In the genomic region with DNA sequence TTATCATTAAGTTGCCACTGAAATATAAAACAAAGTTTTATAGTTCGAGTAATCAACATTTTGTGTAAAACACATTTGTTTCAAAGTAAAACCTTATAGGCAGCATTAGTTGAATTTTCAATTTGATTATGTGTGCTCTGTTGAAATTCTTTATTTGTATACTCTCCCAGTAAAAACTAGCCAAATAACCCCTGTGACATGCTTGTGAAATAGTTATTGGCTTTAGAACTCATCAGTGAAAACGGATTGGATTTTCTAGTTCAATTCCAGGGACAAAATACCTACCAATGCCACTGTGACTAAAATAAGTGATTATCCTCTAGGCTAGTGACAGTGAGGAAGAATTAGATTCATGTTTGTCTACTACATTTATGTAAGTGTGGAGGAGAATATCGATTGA, we compare ENCODE assay signal across 1 cellular context.
TF ChIP-seq lines count a peak whose summit lies in the region.

No MANE protein-coding gene starts in this region.

TF ChIP-seq in HCT116, 20 proteins besides CTCF, POLR2A, EP300 and RAD21 (continued from another document):
- TF ChIP-seq, protein P1, sequence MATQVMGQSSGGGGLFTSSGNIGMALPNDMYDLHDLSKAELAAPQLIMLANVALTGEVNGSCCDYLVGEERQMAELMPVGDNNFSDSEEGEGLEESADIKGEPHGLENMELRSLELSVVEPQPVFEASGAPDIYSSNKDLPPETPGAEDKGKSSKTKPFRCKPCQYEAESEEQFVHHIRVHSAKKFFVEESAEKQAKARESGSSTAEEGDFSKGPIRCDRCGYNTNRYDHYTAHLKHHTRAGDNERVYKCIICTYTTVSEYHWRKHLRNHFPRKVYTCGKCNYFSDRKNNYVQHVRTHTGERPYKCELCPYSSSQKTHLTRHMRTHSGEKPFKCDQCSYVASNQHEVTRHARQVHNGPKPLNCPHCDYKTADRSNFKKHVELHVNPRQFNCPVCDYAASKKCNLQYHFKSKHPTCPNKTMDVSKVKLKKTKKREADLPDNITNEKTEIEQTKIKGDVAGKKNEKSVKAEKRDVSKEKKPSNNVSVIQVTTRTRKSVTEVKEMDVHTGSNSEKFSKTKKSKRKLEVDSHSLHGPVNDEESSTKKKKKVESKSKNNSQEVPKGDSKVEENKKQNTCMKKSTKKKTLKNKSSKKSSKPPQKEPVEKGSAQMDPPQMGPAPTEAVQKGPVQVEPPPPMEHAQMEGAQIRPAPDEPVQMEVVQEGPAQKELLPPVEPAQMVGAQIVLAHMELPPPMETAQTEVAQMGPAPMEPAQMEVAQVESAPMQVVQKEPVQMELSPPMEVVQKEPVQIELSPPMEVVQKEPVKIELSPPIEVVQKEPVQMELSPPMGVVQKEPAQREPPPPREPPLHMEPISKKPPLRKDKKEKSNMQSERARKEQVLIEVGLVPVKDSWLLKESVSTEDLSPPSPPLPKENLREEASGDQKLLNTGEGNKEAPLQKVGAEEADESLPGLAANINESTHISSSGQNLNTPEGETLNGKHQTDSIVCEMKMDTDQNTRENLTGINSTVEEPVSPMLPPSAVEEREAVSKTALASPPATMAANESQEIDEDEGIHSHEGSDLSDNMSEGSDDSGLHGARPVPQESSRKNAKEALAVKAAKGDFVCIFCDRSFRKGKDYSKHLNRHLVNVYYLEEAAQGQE (IDR thresholded peaks at IDR 0.05; ENCODE audit: low read depth) = no peak
- TF ChIP-seq EZH2phosphoT487 (IDR thresholded peaks at IDR 0.05; ENCODE audit: borderline replicate concordance) (no peak), CEBPB (IDR thresholded peaks at IDR 0.05; ENCODE audit: low read depth) (no peak), CBX3 (IDR thresholded peaks at IDR 0.05; ENCODE audit: low read depth) (no peak)
